Comparison of ENCODE assay signal across 9 cellular contexts in genomic region chr21:33202464-33203363, GRCh38. TPM values are rescaled to one million over a fixed set of nuclear protein-coding genes. Genes with fewer than 3 reads are reported as not detected.
DNase-seq lines count a peak whose midpoint lies in the region; ATAC-seq and TF ChIP-seq lines count a peak whose summit lies in the region.
"Had no signal": no experiment of that assay in that cellular context is flagged by ENCODE, and none has a peak within 500 bp of the region (broad histone marks: within the 10 kb centered on the region; RNA-seq: fewer than 3 reads in every experiment).

No MANE protein-coding gene starts in this region.

- no peaks in the 10 kb centered on the region for H3K36me3 ChIP-seq in PC-3 (ENCODE audit: low read depth, low read length)

- no peaks in the 10 kb centered on the region for H3K79me2 ChIP-seq in PC-3 (ENCODE audit: low read length)

- BruUV-seq in PC-3 (replicated peaks; lab: Mats Ljungman, UMichigan) = no TSS peak

- H3K27me3 Mint-ChIP-seq in osteocyte (ENCODE audit: unreplicated experiment) (peaks cover 2% of the 10 kb centered on the region), glutamatergic neuron (ENCODE audit: unreplicated experiment) (peaks cover 1% of the 10 kb centered on the region)
- no peaks in the 10 kb centered on the region for H3K27me3 Mint-ChIP-seq in stimulated activated naive B cell treated with anti-CD40 and anti-IgM and Interleukin-4, amounts not matched to agents 10 μg/mL and 1 μg/mL and 100 μg/mL, for 72 hours

- H3K4me1 Mint-ChIP-seq in osteocyte (ENCODE audit: unreplicated experiment) (peaks cover 19% of the 10 kb centered on the region), glutamatergic neuron (ENCODE audit: low read depth, unreplicated experiment) (peaks cover 15% of the 10 kb centered on the region)
- H3K4me1 Mint-ChIP-seq in stimulated activated naive B cell treated with anti-CD40 and anti-IgM and Interleukin-4, amounts not matched to agents 10 μg/mL and 1 μg/mL and 100 μg/mL, for 72 hours = peaks cover 44 to 58% of the 10 kb centered on the region in 2 donors

- CTCF ChIA-PET in PC-3 (lab: Charles Lee) = interaction anchor here (0.7 kb wide), 1 partner anchor 172 kb away, joined by 6 read pairs; no protein-coding TSS in a partner anchor

- H3K9me3 ChIP-seq in PC-3 (ENCODE audit: low read length) = no peaks in the 10 kb centered on the region

- ATAC-seq in PC-3 = no peak
- no peak for ATAC-seq in stimulated activated naive B cell treated with anti-CD40 and anti-IgM and Interleukin-4, amounts not matched to agents 10 μg/mL and 1 μg/mL and 100 μg/mL, for 72 hours (replicated peaks)

- peak overlapping the region; percentile 48 for H3K4me2 ChIP-seq in PC-3 (ENCODE audit: low read length)

- H3K4me3 ChIP-seq in PC-3 (ENCODE audit: low read length) (no peak overlapping the region), epithelial cell of esophagus (ENCODE audit: low read length) (no peak overlapping the region)

- H3K36me3 Mint-ChIP-seq in osteocyte (ENCODE audit: unreplicated experiment) (no peaks in the 10 kb centered on the region), glutamatergic neuron (ENCODE audit: unreplicated experiment) (no peaks in the 10 kb centered on the region)
- H3K36me3 Mint-ChIP-seq in stimulated activated naive B cell treated with anti-CD40 and anti-IgM and Interleukin-4, amounts not matched to agents 10 μg/mL and 1 μg/mL and 100 μg/mL, for 72 hours = peaks cover 4 to 5% of the 10 kb centered on the region in 2 donors

- H3K9me2 ChIP-seq in PC-3 (replicated peaks; ENCODE audit: low read length) = no peaks in the 10 kb centered on the region

- peak overlapping the region; percentile 87 for H3K27ac ChIP-seq in PC-3 (ENCODE audit: low read length)

- H3K27ac Mint-ChIP-seq in osteocyte (ENCODE audit: unreplicated experiment) = peak overlapping the region; percentile 88
- H3K27ac Mint-ChIP-seq in stimulated activated naive B cell treated with anti-CD40 and anti-IgM and Interleukin-4, amounts not matched to agents 10 μg/mL and 1 μg/mL and 100 μg/mL, for 72 hours = no peak overlapping the region
- H3K27ac Mint-ChIP-seq in glutamatergic neuron (ENCODE audit: unreplicated experiment) = no peak overlapping the region
- H3K27ac Mint-ChIP-seq: T-helper 2 cell treated with Interferon-gamma antibody and Interleukin-4, amounts not matched to agents 5 μg/mL and 100 μg/mL, for 36 hours had no signal

- DNase-seq in Daoy (ENCODE audit: low read depth) (peak; percentile 62), PC-3 (no peak), epithelial cell of esophagus (ENCODE audit: low read depth) (peak; percentile 17), osteocyte (ENCODE audit: extremely low spot score, unreplicated experiment) (no peak), HT-29 (ENCODE audit: low spot score) (no peak), NCI-H82 (lab: John Stamatoyannopoulos, UW) (no peak), glutamatergic neuron (no peak)
- DNase-seq in stimulated activated naive B cell treated with anti-CD40 and anti-IgM and Interleukin-4, amounts not matched to agents 10 μg/mL and 1 μg/mL and 100 μg/mL, for 72 hours = no peak

- TF ChIP-seq CTCF in PC-3 (conservative IDR thresholded peaks at IDR 0.05; ENCODE audit: low read depth, low read length) (no peak), epithelial cell of esophagus (IDR thresholded peaks at IDR 0.05; ENCODE audit: insufficient read depth, low read depth, low read length, missing control alignments) (no peak), osteocyte (IDR thresholded peaks at IDR 0.05) (no peak), glutamatergic neuron (IDR thresholded peaks at IDR 0.05; ENCODE audit: partially characterized antibody, unreplicated experiment) (no peak)

- H3K9me3 Mint-ChIP-seq in osteocyte (ENCODE audit: unreplicated experiment) = no peaks in the 10 kb centered on the region
- H3K9me3 Mint-ChIP-seq in stimulated activated naive B cell treated with anti-CD40 and anti-IgM and Interleukin-4, amounts not matched to agents 10 μg/mL and 1 μg/mL and 100 μg/mL, for 72 hours = no peaks in the 10 kb centered on the region
- no peaks in the 10 kb centered on the region for H3K9me3 Mint-ChIP-seq in glutamatergic neuron (ENCODE audit: unreplicated experiment)

- POLR2A ChIA-PET in PC-3 (lab: Charles Lee; ENCODE audit: unreplicated experiment) = no interaction called here

- H3K27me3 ChIP-seq in PC-3 (ENCODE audit: low read length) = no peaks in the 10 kb centered on the region

- H4K20me1 ChIP-seq in PC-3 (ENCODE audit: low read length) = no peaks in the 10 kb centered on the region

- peak overlapping the region; percentile 26; the same call in 1 of the 2 replicates for H3K9ac ChIP-seq in PC-3 (ENCODE audit: low read length)

- intact Hi-C loops in PC-3 (cut with micrococcal nuclease) = loop anchor here (5.0 kb wide), 1 partner anchor 225 kb away; no protein-coding TSS in a partner anchor

- H3K4me3 Mint-ChIP-seq in osteocyte (ENCODE audit: unreplicated experiment) = no peak overlapping the region
- no peak overlapping the region for H3K4me3 Mint-ChIP-seq in stimulated activated naive B cell treated with anti-CD40 and anti-IgM and Interleukin-4, amounts not matched to agents 10 μg/mL and 1 μg/mL and 100 μg/mL, for 72 hours
- H3K4me3 Mint-ChIP-seq in glutamatergic neuron (ENCODE audit: unreplicated experiment) = no peak overlapping the region
- H3K4me3 Mint-ChIP-seq: T-helper 2 cell treated with Interferon-gamma antibody and Interleukin-4, amounts not matched to agents 5 μg/mL and 100 μg/mL, for 36 hours had no signal

- peaks cover 25% of the 10 kb centered on the region for H3K4me1 ChIP-seq in PC-3 (ENCODE audit: insufficient read depth, low read length)

- H2AFZ ChIP-seq in PC-3 (ENCODE audit: low read length) = peak overlapping the region; percentile 20; the same call in 1 of the 2 replicates

- H3F3A ChIP-seq in PC-3 (ENCODE audit: low read length, unreplicated experiment) = no peaks in the 10 kb centered on the region

RNA-seq across cellular contexts. Expression of gene IFNAR2, which starts 27.0 kb away (rescaled TPM):
- 4.7 and 8.0 TPM in 2 replicates for total RNA-seq in Daoy (2014; rRNA removed; shearing (Covaris generic))
- 2.1 and 7.1 TPM in 2 replicates for total RNA-seq in PC-3 (2014; rRNA removed)
- 15.9 and 17.9 TPM in 2 replicates for total RNA-seq in osteocyte
- total RNA-seq in HT-29 (2014; rRNA removed; shearing (Covaris generic)) = 1.2 and 1.6 TPM in 2 replicates
- total RNA-seq in glutamatergic neuron (ENCODE audit: unreplicated experiment) = 6.9 TPM

Comparison
In these comparisons a context has a peak if more than half of its experiments do, and no peak if none do; other contexts are left out.
1. DNase-seq: peak in Daoy (single experiment) and epithelial cell of esophagus (single experiment); none in PC-3 (single experiment), osteocyte (single experiment), HT-29 (single experiment), NCI-H82 (single experiment), stimulated activated naive B cell treated with anti-CD40 and anti-IgM and Interleukin-4, amounts not matched to agents 10 μg/mL and 1 μg/mL and 100 μg/mL, for 72 hours (single experiment) and glutamatergic neuron (single experiment).